11 cellular contexts compared by ENCODE assay signal in genomic region chr1:210252621-210253041, GRCh38. TPM values are rescaled to one million over a fixed set of nuclear protein-coding genes. Genes with fewer than 3 reads are reported as not detected.
DNase-seq lines count a peak whose midpoint lies in the region; ATAC-seq and TF ChIP-seq lines count a peak whose summit lies in the region.
"Had no signal": no experiment of that assay in that cellular context is flagged by ENCODE, and none has a peak within 500 bp of the region (broad histone marks: within the 10 kb centered on the region; RNA-seq: fewer than 3 reads in every experiment).

No MANE protein-coding gene starts in this region.

- intact Hi-C loops in dendritic cell treated with granulocyte-macrophage colony-stimulating factor and Interleukin-4, amounts not matched to agents 40 ng/mL and 50 ng/mL, for 4 days (cut with micrococcal nuclease): no loop called here
- intact Hi-C loops in right lobe of liver (cut with DNase I): no loop called here
- intact Hi-C loops in activated T-helper 1 cell treated with anti-CD3 and anti-CD28 coated beads, Interleukin-12 subunit alpha, Interleukin-12 subunit beta, Interleukin-2, Interleukin-4 antibody, amounts not matched to agents 30 ng/mL and 10 ng/mL and 1 ng/mL, durations not matched to agents 14 hours and 24 hours and 36 hours (cut with micrococcal nuclease): no loop called here

- H3K4me3 ChIP-seq in right lobe of liver: no peak overlapping the region

- 3% methylated on average over 6 of the region's 28 CpGs for WGBS in right lobe of liver (ENCODE audit: insufficient coverage, low coverage, low lambda C conversion rate, missing lambda C conversion rate)

- no peak for TF ChIP-seq POLR2A in right lobe of liver (IDR thresholded peaks at IDR 0.05)

- ATAC-seq in right lobe of liver: peak; percentile 33 to 44 (median 40)

- H3K27ac ChIP-seq in right lobe of liver: no peak overlapping the region

- TF ChIP-seq CTCF in right lobe of liver (IDR thresholded peaks at IDR 0.05): no peak

- H3K4me3 Mint-ChIP-seq in dendritic cell treated with granulocyte-macrophage colony-stimulating factor and Interleukin-4, amounts not matched to agents 40 ng/mL and 50 ng/mL, for 4 days: peak overlapping the region; percentile 34
- no peak overlapping the region for H3K4me3 Mint-ChIP-seq in activated T-helper 1 cell treated with anti-CD3 and anti-CD28 coated beads, Interleukin-12 subunit alpha, Interleukin-12 subunit beta, Interleukin-2, Interleukin-4 antibody, amounts not matched to agents 30 ng/mL and 10 ng/mL and 1 ng/mL, durations not matched to agents 14 hours and 24 hours and 36 hours
- H3K4me3 Mint-ChIP-seq: activated naive CD4-positive, alpha-beta T cell treated with anti-CD3 and anti-CD28 coated beads, Interleukin-2, amount 10 ng/mL, durations not matched to agents 7 days and 5 days had no signal

- H3K4me1 Mint-ChIP-seq in dendritic cell treated with granulocyte-macrophage colony-stimulating factor and Interleukin-4, amounts not matched to agents 40 ng/mL and 50 ng/mL, for 4 days (ENCODE audit: low read depth): peaks cover 20% of the 10 kb centered on the region
- H3K4me1 Mint-ChIP-seq in activated T-helper 1 cell treated with anti-CD3 and anti-CD28 coated beads, Interleukin-12 subunit alpha, Interleukin-12 subunit beta, Interleukin-2, Interleukin-4 antibody, amounts not matched to agents 30 ng/mL and 10 ng/mL and 1 ng/mL, durations not matched to agents 14 hours and 24 hours and 36 hours (ENCODE audit: low read depth): peaks cover 8% of the 10 kb centered on the region

- H3K4me1 ChIP-seq in right lobe of liver: peaks cover 0 to 16% (median 3%) of the 10 kb centered on the region in 4 donors

- peaks cover 62% of the 10 kb centered on the region for H3K27me3 Mint-ChIP-seq in dendritic cell treated with granulocyte-macrophage colony-stimulating factor and Interleukin-4, amounts not matched to agents 40 ng/mL and 50 ng/mL, for 4 days
- H3K27me3 Mint-ChIP-seq in activated T-helper 1 cell treated with anti-CD3 and anti-CD28 coated beads, Interleukin-12 subunit alpha, Interleukin-12 subunit beta, Interleukin-2, Interleukin-4 antibody, amounts not matched to agents 30 ng/mL and 10 ng/mL and 1 ng/mL, durations not matched to agents 14 hours and 24 hours and 36 hours (ENCODE audit: insufficient read depth): peaks cover 72% of the 10 kb centered on the region

- DNase-seq in stimulated activated CD4-positive, alpha-beta T cell treated with anti-CD3 and anti-CD28 coated beads, Interleukin-4, amount 100 ng/mL, for 1 hour: peak; percentile 6
- DNase-seq in stimulated activated CD4-positive, alpha-beta T cell treated with anti-CD3 and anti-CD28 coated beads, Interleukin-4, amount 100 ng/mL, for 24 hours: no peak
- no peak for DNase-seq in right lobe of liver
- DNase-seq in activated T-helper 1 cell treated with anti-CD3 and anti-CD28 coated beads, Interleukin-12 subunit alpha, Interleukin-12 subunit beta, Interleukin-2, Interleukin-4 antibody, amounts not matched to agents 30 ng/mL and 10 ng/mL and 1 ng/mL, durations not matched to agents 14 hours and 24 hours and 36 hours (ENCODE audit: low spot score): no peak
- DNase-seq in activated gamma-delta T cell treated with Interleukin-2 at 50 U/mL for 16 hours: no peak
- no peak for DNase-seq in amniotic stem cell (lab: John Stamatoyannopoulos, UW)
- no peak for DNase-seq in activated naive CD4-positive, alpha-beta T cell treated with Interleukin-2 at 50 U/mL for 16 hours
- DNase-seq: activated naive CD4-positive, alpha-beta T cell treated with anti-CD3 and anti-CD28 coated beads, Interleukin-2, amount 10 ng/mL, durations not matched to agents 7 days and 5 days; NCI-H1930 had no signal

- H3K36me3 Mint-ChIP-seq in dendritic cell treated with granulocyte-macrophage colony-stimulating factor and Interleukin-4, amounts not matched to agents 40 ng/mL and 50 ng/mL, for 4 days (ENCODE audit: low read depth): no peaks in the 10 kb centered on the region
- H3K36me3 Mint-ChIP-seq in activated T-helper 1 cell treated with anti-CD3 and anti-CD28 coated beads, Interleukin-12 subunit alpha, Interleukin-12 subunit beta, Interleukin-2, Interleukin-4 antibody, amounts not matched to agents 30 ng/mL and 10 ng/mL and 1 ng/mL, durations not matched to agents 14 hours and 24 hours and 36 hours (ENCODE audit: low read depth): no peaks in the 10 kb centered on the region
- H3K36me3 Mint-ChIP-seq: activated naive CD4-positive, alpha-beta T cell treated with anti-CD3 and anti-CD28 coated beads, Interleukin-2, amount 10 ng/mL, durations not matched to agents 7 days and 5 days had no signal

- H3K27ac Mint-ChIP-seq in dendritic cell treated with granulocyte-macrophage colony-stimulating factor and Interleukin-4, amounts not matched to agents 40 ng/mL and 50 ng/mL, for 4 days: no peak overlapping the region
- H3K27ac Mint-ChIP-seq in activated T-helper 1 cell treated with anti-CD3 and anti-CD28 coated beads, Interleukin-12 subunit alpha, Interleukin-12 subunit beta, Interleukin-2, Interleukin-4 antibody, amounts not matched to agents 30 ng/mL and 10 ng/mL and 1 ng/mL, durations not matched to agents 14 hours and 24 hours and 36 hours: no peak overlapping the region
- H3K27ac Mint-ChIP-seq: activated naive CD4-positive, alpha-beta T cell treated with anti-CD3 and anti-CD28 coated beads, Interleukin-2, amount 10 ng/mL, durations not matched to agents 7 days and 5 days had no signal

- no peaks in the 10 kb centered on the region for H3K9me3 ChIP-seq in right lobe of liver

- no peaks in the 10 kb centered on the region for H3K9me3 Mint-ChIP-seq in dendritic cell treated with granulocyte-macrophage colony-stimulating factor and Interleukin-4, amounts not matched to agents 40 ng/mL and 50 ng/mL, for 4 days
- H3K9me3 Mint-ChIP-seq in activated T-helper 1 cell treated with anti-CD3 and anti-CD28 coated beads, Interleukin-12 subunit alpha, Interleukin-12 subunit beta, Interleukin-2, Interleukin-4 antibody, amounts not matched to agents 30 ng/mL and 10 ng/mL and 1 ng/mL, durations not matched to agents 14 hours and 24 hours and 36 hours: no peaks in the 10 kb centered on the region
- H3K9me3 Mint-ChIP-seq: activated naive CD4-positive, alpha-beta T cell treated with anti-CD3 and anti-CD28 coated beads, Interleukin-2, amount 10 ng/mL, durations not matched to agents 7 days and 5 days had no signal

- H3K36me3 ChIP-seq in right lobe of liver: no peaks in the 10 kb centered on the region

- peaks cover 0 to 21% of the 10 kb centered on the region in 2 donors for H3K27me3 ChIP-seq in right lobe of liver

RNA-seq across cellular contexts. Expression of gene SERTAD4, which starts 20.0 kb away (rescaled TPM):
- total RNA-seq in right lobe of liver: not detected
- not detected in 2 replicates for total RNA-seq in activated T-helper 1 cell treated with anti-CD3 and anti-CD28 coated beads, Interleukin-12 subunit alpha, Interleukin-12 subunit beta, Interleukin-2, Interleukin-4 antibody, amounts not matched to agents 30 ng/mL and 10 ng/mL and 1 ng/mL, durations not matched to agents 14 hours and 24 hours and 36 hours
- total RNA-seq: T-helper 1 cell treated with Interleukin-12 subunit alpha and Interleukin-12 subunit beta and Interleukin-4 antibody, amounts not matched to agents 30 ng/mL and 1 ng/mL, for 36 hours had no signal
